In the genomic region with DNA sequence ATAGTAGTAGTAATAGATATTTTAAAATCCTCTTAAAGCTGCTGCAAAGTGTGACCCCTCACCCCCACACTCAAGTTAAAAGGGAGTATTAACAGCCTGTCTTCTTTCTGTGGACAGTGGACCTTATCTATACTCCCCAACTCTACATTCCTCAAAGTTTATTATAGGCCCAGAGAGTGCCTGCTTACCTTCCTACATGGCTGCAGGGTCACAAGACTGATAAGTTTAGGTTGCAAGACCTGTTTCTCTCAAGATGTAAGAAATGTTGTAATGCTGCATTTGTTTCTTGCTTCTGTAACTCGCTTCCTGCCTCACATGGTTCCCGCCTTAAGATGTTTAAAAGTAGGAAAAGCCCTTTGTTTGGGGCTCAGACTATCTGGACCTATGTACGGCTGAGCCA, we compare ENCODE assay signal across 34 cellular contexts. TPM values are rescaled to one million over a fixed set of nuclear protein-coding genes. Genes with fewer than 3 reads are reported as not detected.
"Had no signal": no experiment of that assay in that cellular context is flagged by ENCODE, and none has a peak within 500 bp of the region (broad histone marks: within the 10 kb centered on the region; RNA-seq: fewer than 3 reads in every experiment).

No MANE protein-coding gene starts in this region.

- H3K9me3 ChIP-seq: MG63, SJCRH30 had no signal

- H3K27me3 ChIP-seq: brain microvascular endothelial cell, MG63, SJCRH30 had no signal

- H3K4me1 ChIP-seq: SJCRH30 had no signal

- H3K27ac ChIP-seq: brain microvascular endothelial cell, SJCRH30, SK-N-MC had no signal

- FAIRE-seq: TTC549 had no signal

- ATAC-seq: activated CD8-positive, alpha-beta T cell treated with anti-CD3 and anti-CD28 coated beads for 36 hours; activated T-cell treated with anti-CD3 and anti-CD28 coated beads, Interleukin-2, amount 50 U/mL, for 72 hours; activated T-helper 17 cell treated with anti-CD3 and anti-CD28 coated beads, Interleukin-2, amount 50 U/mL, for 72 hours had no signal

- H3K4me3 ChIP-seq: MG63, SJCRH30, SK-N-MC had no signal

- H3K36me3 ChIP-seq: brain microvascular endothelial cell, MG63, SJCRH30 had no signal

- DNase-seq: activated CD4-positive, alpha-beta T cell treated with anti-CD3 and anti-CD28 coated beads, Interleukin-2, amount 10 ng/mL, durations not matched to agents 24 days and 14 days; activated CD4-positive, alpha-beta T cell treated with anti-CD3 and anti-CD28 coated beads, Interleukin-2, amount 50 U/mL, for 4 hours; activated CD8-positive, alpha-beta T cell treated with anti-CD3 and anti-CD28 coated beads for 36 hours; activated effector memory CD4-positive, alpha-beta T cell treated with anti-CD3 and anti-CD28 coated beads, Interleukin-2, amount 50 U/mL, for 16 hours; activated naive CD4-positive, alpha-beta T cell; activated naive CD4-positive, alpha-beta T cell treated with anti-CD3 and anti-CD28 coated beads, Interleukin-2, amount 50 U/mL, for 16 hours; activated naive CD8-positive, alpha-beta T cell treated with anti-CD3 and anti-CD28 coated beads for 36 hours; activated T-cell treated with anti-CD3 and anti-CD28 coated beads, Interleukin-2, amount 50 U/mL, for 1 hour; activated T-cell treated with anti-CD3 and anti-CD28 coated beads, Interleukin-2, amount 50 U/mL, for 72 hours; amniotic stem cell; aorta; brain microvascular endothelial cell; Kasumi-1; KG1; MG63; NCI-H1048; NCI-H1105 treated with DMSO at 0.1 percent for 48 hours; NCI-H1436; NCI-H1694 treated with DMSO at 0.1 percent for 48 hours; NCI-H2029; NCI-H345; NCI-H510A; NCI-H526; NCI-H748 treated with DMSO at 0.1 percent for 48 hours; Right ventricle myocardium superior; SJCRH30; T1000 had no signal

RNA-seq across cellular contexts. Expression of gene NXPE1, which starts 10.1 kb away (rescaled TPM):
- total RNA-seq: activated CD4-positive, alpha-beta T cell treated with anti-CD3 and anti-CD28 coated beads, Interleukin-2, amount 10 ng/mL, durations not matched to agents 24 days and 14 days; activated CD8-positive, alpha-beta memory T cell treated with anti-CD3 and anti-CD28 coated beads for 36 hours; activated CD8-positive, alpha-beta T cell treated with anti-CD3 and anti-CD28 coated beads for 36 hours; activated naive CD8-positive, alpha-beta T cell treated with anti-CD3 and anti-CD28 coated beads for 36 hours; activated T-cell treated with anti-CD3 and anti-CD28 coated beads, Interleukin-2, amount 50 U/mL, for 72 hours; activated T-helper 17 cell treated with anti-CD3 and anti-CD28 coated beads, Interleukin-2, amount 50 U/mL, for 72 hours; aorta; OCI-LY7; Right ventricle myocardium superior; SJCRH30; T-helper 1 cell treated with Interleukin-12 subunit alpha and Interleukin-12 subunit beta and Interleukin-4 antibody, amounts not matched to agents 30 ng/mL and 1 ng/mL, for 36 hours; T-helper 2 cell treated with Interferon-gamma antibody and Interleukin-4, amounts not matched to agents 100 ng/mL and 5 ng/mL, for 36 hours had no signal

RNA-seq across cellular contexts. Expression of gene NXPE4, which starts 25.8 kb away (rescaled TPM):
- total RNA-seq: activated CD4-positive, alpha-beta T cell treated with anti-CD3 and anti-CD28 coated beads, Interleukin-2, amount 10 ng/mL, durations not matched to agents 24 days and 14 days; activated CD8-positive, alpha-beta memory T cell treated with anti-CD3 and anti-CD28 coated beads for 36 hours; activated CD8-positive, alpha-beta T cell treated with anti-CD3 and anti-CD28 coated beads for 36 hours; activated naive CD8-positive, alpha-beta T cell treated with anti-CD3 and anti-CD28 coated beads for 36 hours; activated T-cell treated with anti-CD3 and anti-CD28 coated beads, Interleukin-2, amount 50 U/mL, for 72 hours; activated T-helper 17 cell treated with anti-CD3 and anti-CD28 coated beads, Interleukin-2, amount 50 U/mL, for 72 hours; OCI-LY7; Right ventricle myocardium superior; SJCRH30; T-helper 1 cell treated with Interleukin-12 subunit alpha and Interleukin-12 subunit beta and Interleukin-4 antibody, amounts not matched to agents 30 ng/mL and 1 ng/mL, for 36 hours; T-helper 2 cell treated with Interferon-gamma antibody and Interleukin-4, amounts not matched to agents 100 ng/mL and 5 ng/mL, for 36 hours had no signal
